1 cellular context compared by ENCODE assay signal in genomic region chr1:154179951-154180687, GRCh38.
TF ChIP-seq lines count a peak whose summit lies in the region.

No MANE protein-coding gene starts in this region.

TF ChIP-seq in IMR-90, 13 proteins besides CTCF, POLR2A, EP300 and RAD21:
- no peak for TF ChIP-seq MAZ (IDR thresholded peaks at IDR 0.05; ENCODE audit: borderline replicate concordance, low read depth, low read length)
- no peak for TF ChIP-seq CEBPB (IDR thresholded peaks at IDR 0.05; ENCODE audit: low read depth, low read length)
- no peak for TF ChIP-seq RFX5 (IDR thresholded peaks at IDR 0.05; ENCODE audit: low read depth, low read length)
- no peak for TF ChIP-seq MXI1 (IDR thresholded peaks at IDR 0.05; ENCODE audit: borderline replicate concordance, low read depth, low read length)
- no peak for TF ChIP-seq ELK1 (IDR thresholded peaks at IDR 0.05; ENCODE audit: borderline replicate concordance, low read depth, low read length)
